In the genomic region with DNA sequence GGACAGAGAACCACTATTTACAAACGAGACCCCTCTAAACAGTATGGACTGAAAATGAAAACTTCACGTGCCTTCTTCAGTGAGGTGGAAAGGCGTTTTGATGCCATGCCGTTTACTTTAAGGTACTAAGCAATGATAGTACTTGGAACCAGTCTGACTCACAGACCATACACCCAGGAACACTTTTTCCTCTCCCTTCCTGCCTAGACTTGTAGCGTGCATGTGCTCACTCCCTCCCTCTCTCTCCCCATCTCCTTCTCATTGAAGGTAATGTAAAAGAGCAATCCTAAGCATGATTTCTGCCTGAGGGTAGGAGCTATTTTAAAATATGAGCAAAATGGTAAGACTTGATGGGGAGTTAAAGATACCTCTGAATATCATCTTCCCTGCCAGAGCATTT, we compare ENCODE assay signal across 15 cellular contexts.
"Had no signal": no experiment of that assay in that cellular context is flagged by ENCODE, and none has a peak within 500 bp of the region (broad histone marks: within the 10 kb centered on the region; RNA-seq: fewer than 3 reads in every experiment).

No MANE protein-coding gene starts in this region.

- H3K9me3 ChIP-seq: testis, upper lobe of left lung had no signal

- H3K4me3 Mint-ChIP-seq: activated CD4-positive, alpha-beta T cell treated with anti-CD3 and anti-CD28 coated beads, Interleukin-2, amount 10 ng/mL, durations not matched to agents 24 days and 14 days; endodermal cell; nephron had no signal

- H3K27me3 Mint-ChIP-seq: activated CD4-positive, alpha-beta T cell treated with anti-CD3 and anti-CD28 coated beads, Interleukin-2, amount 10 ng/mL, durations not matched to agents 24 days and 14 days had no signal

- H3K27me3 ChIP-seq: cardiac muscle cell, testis, upper lobe of left lung had no signal

- H3K4me3 ChIP-seq: cardiac muscle cell, testis, upper lobe of left lung had no signal

- ATAC-seq: left cardiac atrium; stimulated activated naive CD8-positive, alpha-beta T cell treated with anti-CD3 and anti-CD28 coated beads, Interleukin-15, Interleukin-2, amounts not matched to agents 100 U/mL and 50 U/mL, for 24 hours had no signal

- DNase-seq: activated CD4-positive, alpha-beta T cell treated with anti-CD3 and anti-CD28 coated beads, Interleukin-2, amount 10 ng/mL, durations not matched to agents 24 days and 14 days; activated CD4-positive, CD25-positive, alpha-beta regulatory T cell; endodermal cell; left cardiac atrium; occipital lobe; SIG-M5; stimulated activated CD4-positive, alpha-beta T cell treated with anti-CD3 and anti-CD28 coated beads, Interleukin-12 subunit alpha, Interleukin-12 subunit beta, amount 100 ng/mL, for 4 hours; stimulated activated CD4-positive, alpha-beta T cell treated with anti-CD3 and anti-CD28 coated beads, Interleukin-1b, Interleukin-23, amount 100 ng/mL, for 48 hours; stimulated activated CD8-positive, alpha-beta memory T cell treated with anti-CD3 and anti-CD28 coated beads, Interleukin-4, amount 100 ng/mL, for 48 hours; stimulated activated naive CD8-positive, alpha-beta T cell treated with anti-CD3 and anti-CD28 coated beads, Interleukin-15, Interleukin-2, amounts not matched to agents 100 U/mL and 50 U/mL, for 24 hours; T1000; testis; upper lobe of left lung had no signal

- H3K27ac ChIP-seq: cardiac muscle cell, testis, upper lobe of left lung had no signal

- H3K27ac Mint-ChIP-seq: endodermal cell, nephron had no signal

- H3K9me3 Mint-ChIP-seq: activated CD4-positive, alpha-beta T cell treated with anti-CD3 and anti-CD28 coated beads, Interleukin-2, amount 10 ng/mL, durations not matched to agents 24 days and 14 days; endodermal cell; nephron had no signal
